Comparison of ENCODE assay signal across 15 cellular contexts in the genomic region with DNA sequence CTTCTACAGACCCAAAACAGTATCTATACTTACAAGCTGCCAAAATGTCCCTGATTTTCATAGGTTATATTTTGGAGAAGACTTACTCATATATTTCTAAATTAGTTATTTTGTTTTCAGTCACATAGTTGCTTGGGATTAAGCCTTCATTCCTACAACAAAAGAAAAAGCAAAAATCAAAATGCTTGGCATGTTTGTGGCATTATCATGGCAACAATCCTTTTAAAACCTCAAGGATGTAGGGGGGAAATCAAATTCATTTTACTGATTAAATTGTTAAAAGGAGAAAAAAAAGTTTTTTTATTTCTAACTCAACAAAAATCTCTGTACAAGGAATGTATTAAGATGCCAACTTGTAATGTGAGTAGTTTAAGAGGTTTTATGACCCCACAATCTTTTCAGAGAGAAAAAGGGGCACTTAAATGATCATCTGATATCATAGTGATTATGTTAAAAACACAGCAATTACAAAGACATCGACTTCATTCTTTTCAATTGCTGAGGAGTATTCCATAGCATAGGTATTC. TPM values are rescaled to one million over a fixed set of nuclear protein-coding genes. Genes with fewer than 3 reads are reported as not detected.
A peak's percentile ranks its signal among the peaks of the same experiment; 100 is the strongest.
DNase-seq lines count a peak whose midpoint lies in the region; ATAC-seq and TF ChIP-seq lines count a peak whose summit lies in the region.
"Had no signal": no experiment of that assay in that cellular context is flagged by ENCODE, and none has a peak within 500 bp of the region (broad histone marks: within the 10 kb centered on the region; RNA-seq: fewer than 3 reads in every experiment).

No MANE protein-coding gene starts in this region.

- H3K9me3 Mint-ChIP-seq in activated CD4-positive, alpha-beta T cell treated with anti-CD3 and anti-CD28 coated beads for 36 hours (ENCODE audit: low read depth) = no peaks in the 10 kb centered on the region

- no peak overlapping the region for H3K4me3 Mint-ChIP-seq in activated CD4-positive, alpha-beta T cell treated with anti-CD3 and anti-CD28 coated beads for 36 hours

- H3K27ac ChIP-seq in brain microvascular endothelial cell = no peak overlapping the region

- no peaks in the 10 kb centered on the region for H3K27me3 ChIP-seq in brain microvascular endothelial cell (replicated peaks)

- in situ Hi-C loops in brain microvascular endothelial cell (cut with HindIII; ENCODE audit: low pct_ligation_motif_present, low sequenced_read_pairs) = no loop called here

- no peak for ATAC-seq in activated CD4-positive, alpha-beta T cell treated with anti-CD3 and anti-CD28 coated beads for 36 hours
- ATAC-seq in HG03108 (IDR thresholded peaks at IDR 0.05; ENCODE audit: unreplicated experiment) = no peak

- CTCF ChIA-PET in activated CD4-positive, alpha-beta T cell treated with anti-CD3 and anti-CD28 coated beads for 36 hours (lab: Charles Lee) = interaction anchor here (1.1 to 3.3 kb wide), 10 partner anchors 10 to 92 kb away, joined by 3 to 41 read pairs (median 10); no protein-coding TSS in a partner anchor

- TF ChIP-seq CTCF in retinal pigment epithelial cell (conservative IDR thresholded peaks at IDR 0.05; ENCODE audit: low read depth, low read length) (no peak), brain microvascular endothelial cell (IDR thresholded peaks at IDR 0.05; ENCODE audit: low read depth, low read length, missing control alignments) (no peak)

- DNase-seq in activated CD4-positive, alpha-beta T cell treated with anti-CD3 and anti-CD28 coated beads for 36 hours = no peak
- no peak for DNase-seq in activated CD4-positive, alpha-beta T cell treated with anti-CD3 and anti-CD28 coated beads, Interleukin-2, amount 50 U/mL, for 48 hours
- DNase-seq in M059J (ENCODE audit: low read depth) = peak; percentile 25
- peak; percentile 41 for DNase-seq in dedifferentiated amniotic fluid mesenchymal stem cell (ENCODE audit: extremely low spot score)
- DNase-seq in retinal pigment epithelial cell (ENCODE audit: low read depth) = peak; percentile 63
- DNase-seq in NCI-H748 (lab: John Stamatoyannopoulos, UW; ENCODE audit: unreplicated experiment) = no peak
- DNase-seq in brain microvascular endothelial cell = no peak
- DNase-seq: C1 segment of cervical spinal cord, COR-L47, MM.1S, NCI-H1105 treated with DMSO at 0.1 percent for 48 hours, NCI-H1694 treated with DMSO at 0.1 percent for 48 hours, RPMI8226 had no signal

- intact Hi-C loops in activated CD4-positive, alpha-beta T cell treated with anti-CD3 and anti-CD28 coated beads for 36 hours (cut with DNase I, micrococcal nuclease) = no loop called here

- H3K36me3 ChIP-seq in brain microvascular endothelial cell (replicated peaks) = no peaks in the 10 kb centered on the region

- H3K36me3 Mint-ChIP-seq in activated CD4-positive, alpha-beta T cell treated with anti-CD3 and anti-CD28 coated beads for 36 hours (ENCODE audit: low read depth) = peaks cover 27% of the 10 kb centered on the region

- POLR2A ChIA-PET in activated CD4-positive, alpha-beta T cell treated with anti-CD3 and anti-CD28 coated beads for 36 hours (lab: Charles Lee) = no interaction called here

- H3K27me3 Mint-ChIP-seq in activated CD4-positive, alpha-beta T cell treated with anti-CD3 and anti-CD28 coated beads for 36 hours = no peaks in the 10 kb centered on the region

- peak overlapping the region; percentile 42 for H3K27ac Mint-ChIP-seq in activated CD4-positive, alpha-beta T cell treated with anti-CD3 and anti-CD28 coated beads for 36 hours

- H3K4me1 Mint-ChIP-seq in activated CD4-positive, alpha-beta T cell treated with anti-CD3 and anti-CD28 coated beads for 36 hours = peaks cover 60% of the 10 kb centered on the region

- H3K4me3 ChIP-seq in retinal pigment epithelial cell (ENCODE audit: low read length) = no peak overlapping the region
- no peak overlapping the region for H3K4me3 ChIP-seq in brain microvascular endothelial cell (ENCODE audit: low read depth, low read length)

RNA-seq across cellular contexts. Expression of a gene that starts 23.5 kb away (rescaled TPM):
- total RNA-seq in activated CD4-positive, alpha-beta T cell treated with anti-CD3 and anti-CD28 coated beads for 36 hours = 10 to 100 TPM; 11.2 to 18.2 TPM
- 0.15 and 0.69 TPM in 2 replicates for total RNA-seq in M059J (2014; rRNA removed; shearing (Covaris generic))
- total RNA-seq: A172 had no signal

Comparison
In these comparisons a context has a peak if more than half of its experiments do, and no peak if none do; other contexts are left out.
1. DNase-seq: peak in M059J (single experiment), dedifferentiated amniotic fluid mesenchymal stem cell (single experiment) and retinal pigment epithelial cell (single experiment); none in activated CD4-positive, alpha-beta T cell treated with anti-CD3 and anti-CD28 coated beads for 36 hours (single experiment), activated CD4-positive, alpha-beta T cell treated with anti-CD3 and anti-CD28 coated beads, Interleukin-2, amount 50 U/mL, for 48 hours (0 of 2), NCI-H748 (single experiment) and brain microvascular endothelial cell (single experiment).